Comparison of ENCODE assay signal across 14 cellular contexts in the genomic region with DNA sequence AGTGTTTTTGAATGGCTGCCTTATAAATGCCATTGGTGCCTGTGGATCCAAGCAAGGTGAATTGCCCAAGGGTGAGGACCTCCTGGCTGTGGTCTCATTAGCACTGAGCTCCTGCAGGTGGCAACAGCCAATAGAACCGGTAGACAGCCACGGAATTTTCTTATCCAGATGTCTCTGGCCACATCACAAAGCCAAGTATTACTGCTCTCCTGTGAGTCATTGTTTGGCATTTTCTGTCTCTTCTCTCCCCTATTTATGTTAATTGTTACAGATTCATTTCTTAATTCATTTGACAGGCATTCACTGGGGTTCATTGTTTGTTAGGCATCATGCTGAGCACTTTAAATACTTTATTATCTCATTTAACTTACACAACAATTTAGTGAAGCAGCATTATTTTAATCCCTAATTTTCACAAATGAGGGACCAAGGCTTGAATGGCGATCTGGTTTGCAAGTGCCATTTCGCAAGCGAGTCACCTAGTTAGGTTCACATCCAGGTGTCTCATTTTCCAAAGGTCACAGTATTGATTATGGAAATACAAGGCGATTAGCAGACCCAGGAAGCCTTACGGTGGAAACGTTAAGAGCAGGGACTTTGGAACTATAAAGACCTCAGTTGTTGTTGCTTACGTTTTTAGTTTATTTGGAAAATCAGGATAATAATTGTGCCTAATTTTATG. TPM values are rescaled to one million over a fixed set of nuclear protein-coding genes. Genes with fewer than 3 reads are reported as not detected.
A peak's percentile ranks its signal among the peaks of the same experiment; 100 is the strongest.
DNase-seq lines count a peak whose midpoint lies in the region; ATAC-seq, FAIRE-seq and TF ChIP-seq lines count a peak whose summit lies in the region.
"Had no signal": no experiment of that assay in that cellular context is flagged by ENCODE, and none has a peak within 500 bp of the region (broad histone marks: within the 10 kb centered on the region; RNA-seq: fewer than 3 reads in every experiment).

No MANE protein-coding gene starts in this region.

- DNase-seq in COR-L47 (lab: John Stamatoyannopoulos, UW) (peak; percentile 40), HuH-7.5 (ENCODE audit: low spot score) (peak; percentile 4), astrocyte (ENCODE audit: low read depth) (peak; percentile 98), iPS-NIHi11 (ENCODE audit: low spot score) (peak; percentile 39), NCI-H1092 treated with DMSO at 0.1 percent for 48 hours (lab: John Stamatoyannopoulos, UW) (no peak)
- DNase-seq: activated T-cell treated with anti-CD3 and anti-CD28 coated beads, Interleukin-2, amount 50 U/mL, for 1 hour had no signal

- H3K36me3 Mint-ChIP-seq in astrocyte (ENCODE audit: low read depth, unreplicated experiment): no peaks in the 10 kb centered on the region

- no peak overlapping the region for H3K4me3 ChIP-seq in astrocyte (ENCODE audit: insufficient read depth, low read depth, low read length)
- H3K4me3 ChIP-seq: GM12878, hepatocyte had no signal

- no peaks in the 10 kb centered on the region for H3K27me3 ChIP-seq in astrocyte (ENCODE audit: insufficient read depth, low read length)
- H3K27me3 ChIP-seq: hepatocyte had no signal

- no peak for FAIRE-seq in astrocyte (lab: Jason Lieb, UNC)
- FAIRE-seq: colon, GM12878 had no signal

- H3K27me3 Mint-ChIP-seq in astrocyte (ENCODE audit: low read depth, unreplicated experiment): no peaks in the 10 kb centered on the region

- H3K4me1 Mint-ChIP-seq in astrocyte (ENCODE audit: low read depth, unreplicated experiment): peaks cover 39% of the 10 kb centered on the region

- ATAC-seq in HG02642 (IDR thresholded peaks at IDR 0.05; ENCODE audit: poor library complexity, unreplicated experiment) (no peak), GM21825 (IDR thresholded peaks at IDR 0.05; ENCODE audit: unreplicated experiment) (no peak), esophagus mucosa (no peak)
- ATAC-seq: GM12878 had no signal

- no peak overlapping the region for H2AFZ ChIP-seq in astrocyte (ENCODE audit: low read depth, low read length)
- H2AFZ ChIP-seq: hepatocyte had no signal

- H3K4me3 Mint-ChIP-seq in astrocyte (ENCODE audit: unreplicated experiment): no peak overlapping the region
- H3K4me3 Mint-ChIP-seq: neural crest cell had no signal

- no peak overlapping the region for H3K9ac ChIP-seq in astrocyte (ENCODE audit: low read length)

- H3K27ac Mint-ChIP-seq in astrocyte (ENCODE audit: unreplicated experiment): peak overlapping the region; percentile 62

- no peaks in the 10 kb centered on the region for H3K9me3 ChIP-seq in astrocyte (ENCODE audit: insufficient read depth, low read depth, low read length)

- no peaks in the 10 kb centered on the region for H3K36me3 ChIP-seq in astrocyte (ENCODE audit: insufficient read depth, low read length)

- H3K79me2 ChIP-seq in astrocyte (ENCODE audit: insufficient read depth, low read length): no peaks in the 10 kb centered on the region
- H3K79me2 ChIP-seq: hepatocyte had no signal

- no peaks in the 10 kb centered on the region for H3K9me3 Mint-ChIP-seq in astrocyte (ENCODE audit: unreplicated experiment)

- H3K4me1 ChIP-seq in astrocyte (ENCODE audit: insufficient read depth, low read length): peaks cover 29% of the 10 kb centered on the region

- H3K4me2 ChIP-seq in astrocyte (ENCODE audit: low read length): peak overlapping the region; percentile 42
- H3K4me2 ChIP-seq: hepatocyte had no signal

- no peaks in the 10 kb centered on the region for H4K20me1 ChIP-seq in astrocyte (ENCODE audit: insufficient read depth, low read length)

- peak overlapping the region; percentile 36 for H3K27ac ChIP-seq in astrocyte (ENCODE audit: low read depth, low read length)
- H3K27ac ChIP-seq: C4-2B, hepatocyte had no signal

- no peak for TF ChIP-seq CTCF in astrocyte (IDR thresholded peaks at IDR 0.05; ENCODE audit: insufficient read depth, low read depth, low read length)

RNA-seq across cellular contexts. Expression of gene DPYSL3, which starts 58.2 kb away (rescaled TPM):
- total RNA-seq in astrocyte: 197 and 198 TPM in 2 replicates
- total RNA-seq in esophagus mucosa: 5.1 TPM

Comparison
In these comparisons a context has a peak if more than half of its experiments do, and no peak if none do; other contexts are left out.
1. RNA of gene DPYSL3, which starts 58.2 kb away (total RNA-seq): 197 to 198 TPM in astrocyte; 5.1 TPM in esophagus mucosa (single experiment); every median in the first group is over 10 times any median in the second.